Comparison of ENCODE assay signal across 9 cellular contexts in genomic region chr7:44291066-44291732, GRCh38. TPM values are rescaled to one million over a fixed set of nuclear protein-coding genes. Genes with fewer than 3 reads are reported as not detected.
DNase-seq lines count a peak whose midpoint lies in the region; ATAC-seq and TF ChIP-seq lines count a peak whose summit lies in the region.
"Had no signal": no experiment of that assay in that cellular context is flagged by ENCODE, and none has a peak within 500 bp of the region (broad histone marks: within the 10 kb centered on the region; RNA-seq: fewer than 3 reads in every experiment).

No MANE protein-coding gene starts in this region.

- no peaks in the 10 kb centered on the region for H3K4me1 Mint-ChIP-seq in activated CD4-positive, alpha-beta T cell treated with anti-CD3 and anti-CD28 coated beads for 36 hours

- no peak overlapping the region for H3K4me3 ChIP-seq in adrenal gland
- H3K4me3 ChIP-seq in tibial artery = no peak overlapping the region

- CTCF ChIA-PET in activated CD4-positive, alpha-beta T cell treated with anti-CD3 and anti-CD28 coated beads for 36 hours (lab: Charles Lee) = no interaction called here

- intact Hi-C loops in activated CD4-positive, alpha-beta T cell treated with anti-CD3 and anti-CD28 coated beads for 36 hours (cut with DNase I, micrococcal nuclease) = no loop called here
- intact Hi-C loops in adrenal gland (cut with DNase I) (no loop called here), tibial artery (cut with DNase I; ENCODE audit: low total_unique reads) (no loop called here)

- TF ChIP-seq CTCF in adrenal gland (IDR thresholded peaks at IDR 0.05) = no peak
- no peak for TF ChIP-seq CTCF in tibial artery (IDR thresholded peaks at IDR 0.05)

- peaks cover 14% of the 10 kb centered on the region for H3K27me3 Mint-ChIP-seq in activated CD4-positive, alpha-beta T cell treated with anti-CD3 and anti-CD28 coated beads for 36 hours

- 49 to 68% (median 60%) methylated on average over 11 to 18 of the region's 18 CpGs for WGBS in adrenal gland, 4 donors

- H3K36me3 ChIP-seq in adrenal gland (replicated peaks in 1 of 2) (no peaks in the 10 kb centered on the region), tibial artery (no peaks in the 10 kb centered on the region)

- H3K9me3 Mint-ChIP-seq in activated CD4-positive, alpha-beta T cell treated with anti-CD3 and anti-CD28 coated beads for 36 hours (ENCODE audit: low read depth) = no peaks in the 10 kb centered on the region

- H3K27ac ChIP-seq in adrenal gland = peak overlapping the region in 2 of 5 donors; percentile 46 to 52
- no peak overlapping the region for H3K27ac ChIP-seq in tibial artery
- H3K27ac ChIP-seq: parathyroid adenoma had no signal

- no peak for ATAC-seq in activated CD4-positive, alpha-beta T cell treated with anti-CD3 and anti-CD28 coated beads for 36 hours

- peak; percentile 1 for DNase-seq in activated CD4-positive, alpha-beta T cell treated with anti-CD3 and anti-CD28 coated beads for 36 hours
- DNase-seq in activated CD4-positive, alpha-beta T cell treated with anti-CD3 and anti-CD28 coated beads, Interleukin-2, amount 50 U/mL, for 1 hour = no peak
- DNase-seq in adrenal gland = peak; percentile 37 to 84 (median 59)
- peak; percentile 3 for DNase-seq in iPS-NIHi11 (ENCODE audit: low spot score)
- DNase-seq in tibial artery = peak; percentile 54 to 71
- DNase-seq in DMS79 (lab: John Stamatoyannopoulos, UW) = no peak
- DNase-seq in superior temporal gyrus (ENCODE audit: extremely low spot score) = no peak
- DNase-seq in ACHN = no peak

- H3K36me3 Mint-ChIP-seq in activated CD4-positive, alpha-beta T cell treated with anti-CD3 and anti-CD28 coated beads for 36 hours (ENCODE audit: low read depth) = no peaks in the 10 kb centered on the region

- peaks cover 5% of the 10 kb centered on the region for H3K27me3 ChIP-seq in adrenal gland
- H3K27me3 ChIP-seq in tibial artery = peaks cover 0 to 24% of the 10 kb centered on the region in 2 donors

- H3K4me3 Mint-ChIP-seq in activated CD4-positive, alpha-beta T cell treated with anti-CD3 and anti-CD28 coated beads for 36 hours = no peak overlapping the region

- POLR2A ChIA-PET in activated CD4-positive, alpha-beta T cell treated with anti-CD3 and anti-CD28 coated beads for 36 hours (lab: Charles Lee) = no interaction called here

- H3K27ac Mint-ChIP-seq in activated CD4-positive, alpha-beta T cell treated with anti-CD3 and anti-CD28 coated beads for 36 hours = no peak overlapping the region

- in situ Hi-C loops in ACHN (cut with HindIII; ENCODE audit: low pct_ligation_motif_present, low pct_unique_long_range_greater_than_20kb, low sequenced_read_pairs) = no loop called here

- H3K4me1 ChIP-seq in adrenal gland (replicated peaks in 1 of 2) (peaks cover 0 to 15% of the 10 kb centered on the region in 2 donors), tibial artery (no peaks in the 10 kb centered on the region)
- H3K4me1 ChIP-seq: parathyroid adenoma had no signal

- no peak for TF ChIP-seq POLR2A in adrenal gland (IDR thresholded peaks at IDR 0.05)

- H3K9me3 ChIP-seq in adrenal gland (replicated peaks in 1 of 3) (no peaks in the 10 kb centered on the region), tibial artery (no peaks in the 10 kb centered on the region)

RNA-seq across cellular contexts. Expression of gene CAMK2B, which starts 34.2 kb away (rescaled TPM):
- 1 to 10 TPM; 1.1 to 1.8 TPM for total RNA-seq in activated CD4-positive, alpha-beta T cell treated with anti-CD3 and anti-CD28 coated beads for 36 hours
- 1 to 10 TPM in 4 of 8 donors, under 1 TPM in 2, not detected in 2; 0.25 to 9.2 (median 3.4) TPM for total RNA-seq in adrenal gland
- 10 to 100 TPM in 2 of 3 donors, 1 to 10 TPM in 1; 8.1 to 82.3 (median 12.1) TPM for polyA plus RNA-seq in adrenal gland

Comparison
In these comparisons a context has a peak if more than half of its experiments do, and no peak if none do; other contexts are left out.
1. DNase-seq: peak in activated CD4-positive, alpha-beta T cell treated with anti-CD3 and anti-CD28 coated beads for 36 hours (single experiment), adrenal gland (7 of 7), iPS-NIHi11 (single experiment) and tibial artery (2 of 2); none in activated CD4-positive, alpha-beta T cell treated with anti-CD3 and anti-CD28 coated beads, Interleukin-2, amount 50 U/mL, for 1 hour (single experiment), DMS79 (single experiment), superior temporal gyrus (single experiment) and ACHN (single experiment).